ENCODE assay signal across 15 cellular contexts in the genomic region with DNA sequence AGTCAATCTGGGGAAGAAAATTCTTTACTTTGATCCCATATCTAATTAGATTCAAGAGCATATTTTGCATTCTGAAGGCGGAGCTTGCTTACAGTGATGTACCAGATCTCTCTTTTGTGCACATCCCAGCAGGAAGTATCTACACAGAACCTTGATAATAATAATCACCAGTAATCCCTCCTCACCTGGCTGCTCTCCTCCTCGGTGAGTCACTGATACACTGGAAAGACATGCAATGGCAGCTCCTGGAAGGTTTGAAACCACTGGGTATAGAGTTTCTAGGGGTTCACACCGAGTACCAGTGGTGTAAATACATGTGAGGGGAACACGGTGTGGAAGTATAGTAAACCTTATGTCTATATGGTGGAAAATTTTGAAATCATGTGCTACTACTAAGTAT.
"Had no signal": no experiment of that assay in that cellular context is flagged by ENCODE, and none has a peak within 500 bp of the region (broad histone marks: within the 10 kb centered on the region; RNA-seq: fewer than 3 reads in every experiment).

No MANE protein-coding gene starts in this region.

- H3K27me3 ChIP-seq: ascending aorta, upper lobe of right lung had no signal

- H3K27ac ChIP-seq: ascending aorta, upper lobe of right lung, VCaP had no signal

- H3K4me3 Mint-ChIP-seq: mesothelial cell of epicardium, T-helper 17 cell had no signal

- H3K9me3 Mint-ChIP-seq: mesothelial cell of epicardium had no signal

- H3K36me3 ChIP-seq: ascending aorta, upper lobe of right lung had no signal

- H3K4me3 ChIP-seq: ascending aorta, lung, upper lobe of right lung had no signal

- H3K4me1 ChIP-seq: upper lobe of right lung had no signal

- H3K36me3 Mint-ChIP-seq: mesothelial cell of epicardium had no signal

- H3K4me1 Mint-ChIP-seq: T-helper 17 cell had no signal

- H3K27me3 Mint-ChIP-seq: T-helper 17 cell had no signal

- H3K27ac Mint-ChIP-seq: mesothelial cell of epicardium, T-helper 17 cell had no signal

- H3K9me3 ChIP-seq: ascending aorta, upper lobe of right lung had no signal

- ATAC-seq: left cardiac atrium, upper lobe of right lung had no signal

- DNase-seq: activated CD4-positive, alpha-beta T cell treated with anti-CD3 and anti-CD28 coated beads, Interleukin-2, amount 50 U/mL, for 1 hour; activated CD4-positive, CD25-positive, alpha-beta regulatory T cell treated with anti-CD3 and anti-CD28 coated beads, Interleukin-2, amount 50 U/mL, for 72 hours; activated naive CD4-positive, alpha-beta T cell treated with Interleukin-2 at 50 U/mL for 16 hours; cerebellar nuclear complex; effector memory CD4-positive, alpha-beta T cell; left cardiac atrium; stimulated activated CD4-positive, alpha-beta T cell treated with anti-CD3 and anti-CD28 coated beads, Interleukin-1b, Interleukin-23, amount 100 ng/mL, for 48 hours; stimulated activated CD8-positive, alpha-beta memory T cell treated with anti-CD3 and anti-CD28 coated beads, Interleukin-4, amount 100 ng/mL, for 48 hours; stimulated activated naive CD4-positive, alpha-beta T cell; T-helper 17 cell; upper lobe of right lung had no signal
